ENCODE assay signal across 18 cellular contexts in the genomic region with DNA sequence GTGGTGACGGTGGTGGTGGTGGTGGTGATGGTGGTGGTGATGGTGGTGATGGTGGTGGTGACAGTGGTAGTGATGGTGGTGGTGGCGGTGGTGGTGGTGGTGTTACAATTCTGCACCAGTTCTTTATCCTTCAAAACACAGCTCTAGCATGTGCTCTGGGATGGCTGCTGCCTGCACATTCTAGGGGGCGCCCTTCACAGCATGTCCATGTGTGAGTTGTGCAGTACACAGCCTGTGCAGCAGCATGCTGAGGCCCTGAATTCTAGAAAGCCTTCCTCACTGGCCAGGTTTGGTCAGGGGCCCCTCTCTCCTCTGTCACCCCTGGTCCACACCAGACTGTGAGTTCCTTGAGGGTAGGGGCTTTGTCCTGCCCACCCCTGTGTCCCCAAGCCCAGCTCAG.
DNase-seq lines count a peak whose midpoint lies in the region; ATAC-seq and TF ChIP-seq lines count a peak whose summit lies in the region.
"Had no signal": no experiment of that assay in that cellular context is flagged by ENCODE, and none has a peak within 500 bp of the region (broad histone marks: within the 10 kb centered on the region; RNA-seq: fewer than 3 reads in every experiment).

No MANE protein-coding gene starts in this region.

- no peak for ATAC-seq in HCT116
- no peak for ATAC-seq in naive thymus-derived CD4-positive, alpha-beta T cell
- ATAC-seq: A549, GM23338, HepG2 had no signal

- TF ChIP-seq CTCF in H9 (conservative IDR thresholded peaks at IDR 0.05) (0 out of 3 replicates have a peak, but pooled peaks have one; percentile 13), HCT116 (IDR thresholded peaks at IDR 0.05 in 2 of 3, conservative IDR thresholded peaks at IDR 0.05 in 1 of 3; ENCODE audit: borderline replicate concordance in 1 of 3, insufficient read depth in 1 of 3, low read depth in 2 of 3, low read length in 2 of 3) (peak in 2 of 3 experiments; percentile 2 to 21; a peak in 1 of 6 replicates), endodermal cell (conservative IDR thresholded peaks at IDR 0.05) (no peak), thyroid gland (IDR thresholded peaks at IDR 0.05) (no peak)

- no peaks in the 10 kb centered on the region for H3K9me2 ChIP-seq in HCT116 (ENCODE audit: insufficient read depth)

- no peaks in the 10 kb centered on the region for H3K9me3 ChIP-seq in H9 (ENCODE audit: control insufficient read depth, low read depth, low read length)
- no peaks in the 10 kb centered on the region for H3K9me3 ChIP-seq in HCT116 (ENCODE audit: control insufficient read depth in 1 of 2, insufficient read depth in 1 of 2, low read depth in 1 of 2, low read length in 2 of 2)
- no peaks in the 10 kb centered on the region for H3K9me3 ChIP-seq in endodermal cell (ENCODE audit: control insufficient read depth, low read length)
- no peaks in the 10 kb centered on the region for H3K9me3 ChIP-seq in naive thymus-derived CD4-positive, alpha-beta T cell (ENCODE audit: control insufficient read depth in 2 of 3, low read length in 3 of 3)
- no peaks in the 10 kb centered on the region for H3K9me3 ChIP-seq in thyroid gland
- H3K9me3 ChIP-seq: A549, BE2C, HAP-1 had no signal

- peaks cover 11 to 20% of the 10 kb centered on the region in 2 experiments for H3K9me3 Mint-ChIP-seq in H9
- peaks cover 15% of the 10 kb centered on the region for H3K9me3 Mint-ChIP-seq in endodermal cell
- H3K9me3 Mint-ChIP-seq in naive thymus-derived CD4-positive, alpha-beta T cell = peaks cover 0 to 4% (median 0%) of the 10 kb centered on the region in 11 donors
- no peaks in the 10 kb centered on the region for H3K9me3 Mint-ChIP-seq in activated T-cell treated with anti-CD3 and anti-CD28 coated beads, Interleukin-2, amount 50 U/mL, for 24 hours
- H3K9me3 Mint-ChIP-seq: HFFc6 had no signal

- no peak overlapping the region for H4K91ac ChIP-seq in H9 (ENCODE audit: insufficient read length, low read depth, low read length)

- intact Hi-C loops in HCT116 (cut with micrococcal nuclease) = no loop called here
- intact Hi-C loops in posterior vena cava (cut with DNase I) = no loop called here
- intact Hi-C loops in naive thymus-derived CD4-positive, alpha-beta T cell (cut with micrococcal nuclease) = no loop called here
- intact Hi-C loops in thyroid gland (cut with DNase I) = no loop called here

- H3K4me1 ChIP-seq in H9 (ENCODE audit: insufficient read depth, low read length) (no peaks in the 10 kb centered on the region; the same call in 1 of the 2 replicates), HCT116 (ENCODE audit: control insufficient read depth in 1 of 2, insufficient read depth in 2 of 2, low read length in 2 of 2) (peaks cover 25 to 60% of the 10 kb centered on the region in 2 experiments), endodermal cell (ENCODE audit: control insufficient read depth, insufficient read depth, low read length) (peaks cover 7% of the 10 kb centered on the region), thyroid gland (no peaks in the 10 kb centered on the region)
- H3K4me1 ChIP-seq in naive thymus-derived CD4-positive, alpha-beta T cell (ENCODE audit: control insufficient read depth in 2 of 2, insufficient read depth in 2 of 2, low read length in 2 of 2) = no peaks in the 10 kb centered on the region
- H3K4me1 ChIP-seq: A549, HAP-1 had no signal

- H2BK120ac ChIP-seq in H9 (ENCODE audit: low read depth, low read length, poor library complexity, severe bottlenecking) = no peak overlapping the region

- H3K56ac ChIP-seq in H9 (ENCODE audit: insufficient read length, low read depth, low read length) = no peak overlapping the region

- TF ChIP-seq RAD21 in HCT116 (IDR thresholded peaks at IDR 0.05; ENCODE audit: low read depth) = no peak

- H3K9ac ChIP-seq in H9 (ENCODE audit: extremely low read depth, insufficient read length, low read length) = no peak overlapping the region
- H3K9ac ChIP-seq in HCT116 (ENCODE audit: low read length) = no peak overlapping the region
- H3K9ac ChIP-seq in endodermal cell (ENCODE audit: extremely low read depth, low read length, poor library complexity, severe bottlenecking) = no peak overlapping the region

- no peak overlapping the region for H4K5ac ChIP-seq in H9 (ENCODE audit: insufficient read length, low read depth, low read length)

- TF ChIP-seq POLR2A in HCT116 (IDR thresholded peaks at IDR 0.05; ENCODE audit: borderline replicate concordance, extremely low read depth, insufficient read depth, insufficient read length) (no peak), thyroid gland (IDR thresholded peaks at IDR 0.05) (no peak)

- no peak overlapping the region for H2BK5ac ChIP-seq in H9 (ENCODE audit: insufficient read length, low read length)

- no peak overlapping the region for H3K23ac ChIP-seq in H9 (ENCODE audit: insufficient read length, low read depth, low read length)

- H3K14ac ChIP-seq in H9 (ENCODE audit: insufficient read depth, low read length) = no peak overlapping the region

- H3K23me2 ChIP-seq in H9 (ENCODE audit: insufficient read length, low read depth, low read length, poor library complexity, severe bottlenecking) = no peaks in the 10 kb centered on the region

- RAD21 ChIA-PET in HCT116 (lab: Charles Lee; ENCODE audit: low non-redundant PET in 1 of 2, low total read pairs in 2 of 2, uncharacterized antibody in 2 of 2, unreplicated experiment in 2 of 2) = no interaction called here

- no peak overlapping the region for H3K4me3 ChIP-seq in HCT116 (replicated peaks in 1 of 2; ENCODE audit: low read depth in 1 of 2, low read length in 2 of 2)
- H3K4me3 ChIP-seq in endodermal cell (ENCODE audit: low read length) = no peak overlapping the region
- H3K4me3 ChIP-seq in naive thymus-derived CD4-positive, alpha-beta T cell (ENCODE audit: low read length) = no peak overlapping the region
- H3K4me3 ChIP-seq in thyroid gland (replicated peaks in 1 of 3) = no peak overlapping the region
- H3K4me3 ChIP-seq: A549, GM23338, HAP-1 had no signal

- no peak overlapping the region for H2BK15ac ChIP-seq in H9 (ENCODE audit: low read depth, low read length)

- H3K4me3 Mint-ChIP-seq in H9 = no peak overlapping the region
- H3K4me3 Mint-ChIP-seq in endodermal cell = no peak overlapping the region
- no peak overlapping the region for H3K4me3 Mint-ChIP-seq in naive thymus-derived CD4-positive, alpha-beta T cell
- no peak overlapping the region for H3K4me3 Mint-ChIP-seq in activated T-cell treated with anti-CD3 and anti-CD28 coated beads, Interleukin-2, amount 50 U/mL, for 24 hours
- H3K4me3 Mint-ChIP-seq: CD4-positive, alpha-beta memory T cell; GM23338; HFFc6 had no signal

- H4K20me1 ChIP-seq in H9 (ENCODE audit: control insufficient read depth, insufficient read depth, insufficient read length) (no peaks in the 10 kb centered on the region), HCT116 (ENCODE audit: insufficient read depth) (no peaks in the 10 kb centered on the region)

- no CpG with 5 or more reads among the region's 3 CpGs for WGBS in H9 (ENCODE audit: extremely low coverage, insufficient read length, low lambda C conversion rate)
- 84 to 85% methylated on average over 1 of the region's 3 CpGs for WGBS in endodermal cell (ENCODE audit: insufficient coverage in 1 of 2, insufficient read length in 1 of 2), 2 experiments
- WGBS in thyroid gland, 2 donors = 62 to 66% methylated on average over 3 of the region's 3 CpGs

- CTCF ChIA-PET in HCT116 (lab: Charles Lee) = no interaction called here
- CTCF ChIA-PET in naive thymus-derived CD4-positive, alpha-beta T cell (lab: Charles Lee) = no interaction called here

- H3K27me3 Mint-ChIP-seq in H9 (ENCODE audit: low read depth) (peaks cover 14% of the 10 kb centered on the region), endodermal cell (ENCODE audit: insufficient read depth) (no peaks in the 10 kb centered on the region)
- peaks cover 2 to 12% (median 11%) of the 10 kb centered on the region in 5 donors for H3K27me3 Mint-ChIP-seq in naive thymus-derived CD4-positive, alpha-beta T cell
- H3K27me3 Mint-ChIP-seq in activated T-cell treated with anti-CD3 and anti-CD28 coated beads, Interleukin-2, amount 50 U/mL, for 24 hours = peaks cover 23% of the 10 kb centered on the region

- no peaks in the 10 kb centered on the region for H3K79me1 ChIP-seq in H9 (ENCODE audit: insufficient read depth, low read depth, low read length, poor library complexity, severe bottlenecking)

- H4K8ac ChIP-seq in H9 (replicated peaks; ENCODE audit: insufficient read length, low read depth, low read length) = no peak overlapping the region

- H3T11ph ChIP-seq in H9 (ENCODE audit: low read length) = no peak overlapping the region

- DNase-seq in H9 = no peak
- no peak for DNase-seq in HCT116 (ENCODE audit: low read depth, low spot score)
- peak; percentile 40 for DNase-seq in endodermal cell
- DNase-seq in posterior vena cava (ENCODE audit: low spot score) = peak; percentile 29
- DNase-seq in naive thymus-derived CD4-positive, alpha-beta T cell = no peak
- DNase-seq in activated T-cell treated with anti-CD3 and anti-CD28 coated beads, Interleukin-2, amount 50 U/mL, for 24 hours = no peak
- DNase-seq in thyroid gland = no peak
- DNase-seq: BE2C; CD4-positive, alpha-beta memory T cell; DMS153; DMS79 treated with DMSO at 0.1 percent for 48 hours; EL; HFFc6 had no signal

- BruUV-seq in HCT116 (replicated peaks; lab: Mats Ljungman, UMichigan) = no TSS peak

- H3K36me3 Mint-ChIP-seq in H9 (ENCODE audit: insufficient read depth in 1 of 3, low read depth in 3 of 3) (peaks cover 4 to 16% (median 7%) of the 10 kb centered on the region in 3 experiments; a peak in 5 of 7 replicates), endodermal cell (ENCODE audit: low read depth) (no peaks in the 10 kb centered on the region)
- H3K36me3 Mint-ChIP-seq in naive thymus-derived CD4-positive, alpha-beta T cell = peaks cover 0 to 1% (median 0%) of the 10 kb centered on the region in 5 donors
- no peaks in the 10 kb centered on the region for H3K36me3 Mint-ChIP-seq in activated T-cell treated with anti-CD3 and anti-CD28 coated beads, Interleukin-2, amount 50 U/mL, for 24 hours (ENCODE audit: low read depth)
- H3K36me3 Mint-ChIP-seq: CD4-positive, alpha-beta memory T cell had no signal

- no peak overlapping the region for H3K4ac ChIP-seq in H9 (ENCODE audit: low read depth, low read length)

- H2BK12ac ChIP-seq in H9 (ENCODE audit: insufficient read length, low read depth, low read length) = no peak overlapping the region

- H3K79me2 ChIP-seq in H9 (ENCODE audit: insufficient read depth, low read length) = no peaks in the 10 kb centered on the region
- no peaks in the 10 kb centered on the region for H3K79me2 ChIP-seq in HCT116 (ENCODE audit: insufficient read depth, low read length)

- H3K27ac ChIP-seq in H9 (ENCODE audit: insufficient read length, low read depth, low read length) (no peak overlapping the region), HCT116 (ENCODE audit: low read depth, low read length) (no peak overlapping the region), endodermal cell (ENCODE audit: low read depth, low read length) (no peak overlapping the region), thyroid gland (no peak overlapping the region)
- no peak overlapping the region for H3K27ac ChIP-seq in naive thymus-derived CD4-positive, alpha-beta T cell (ENCODE audit: low read depth, low read length)
- H3K27ac ChIP-seq: A549, C4-2B had no signal

- H3K27me3 ChIP-seq in H9 (ENCODE audit: insufficient read depth, low read length) (no peaks in the 10 kb centered on the region), HCT116 (ENCODE audit: insufficient read depth, low read length) (no peaks in the 10 kb centered on the region), endodermal cell (ENCODE audit: control insufficient read depth, insufficient read depth, low read length, poor library complexity, severe bottlenecking) (no peaks in the 10 kb centered on the region), thyroid gland (no peaks in the 10 kb centered on the region)
- H3K27me3 ChIP-seq in naive thymus-derived CD4-positive, alpha-beta T cell (ENCODE audit: control insufficient read depth in 2 of 2, insufficient read depth in 2 of 2, low read length in 2 of 2) = no peaks in the 10 kb centered on the region
- H3K27me3 ChIP-seq: BE2C had no signal

- H3K4me1 Mint-ChIP-seq in H9 = peaks cover 8 to 18% of the 10 kb centered on the region in 2 experiments
- peaks cover 10% of the 10 kb centered on the region for H3K4me1 Mint-ChIP-seq in endodermal cell
- H3K4me1 Mint-ChIP-seq in naive thymus-derived CD4-positive, alpha-beta T cell = peaks cover 0 to 3% (median 3%) of the 10 kb centered on the region in 7 donors
- H3K4me1 Mint-ChIP-seq in activated T-cell treated with anti-CD3 and anti-CD28 coated beads, Interleukin-2, amount 50 U/mL, for 24 hours (ENCODE audit: low read depth) = no peaks in the 10 kb centered on the region

- H3K4me2 ChIP-seq in H9 (ENCODE audit: insufficient read depth, insufficient read length, low read length) = no peak overlapping the region
- no peak overlapping the region for H3K4me2 ChIP-seq in HCT116 (ENCODE audit: low read length)
- H3K4me2 ChIP-seq: A549, GM23338 had no signal

- no peak overlapping the region for H2AK5ac ChIP-seq in H9 (ENCODE audit: insufficient read length, low read length)

- no peaks in the 10 kb centered on the region for H3K36me3 ChIP-seq in HCT116 (ENCODE audit: control insufficient read depth in 1 of 2, insufficient read depth in 2 of 2, low read length in 2 of 2)
- no peaks in the 10 kb centered on the region for H3K36me3 ChIP-seq in endodermal cell (ENCODE audit: control insufficient read depth, insufficient read depth, low read length)
- H3K36me3 ChIP-seq in naive thymus-derived CD4-positive, alpha-beta T cell (ENCODE audit: control insufficient read depth in 2 of 3, insufficient read depth in 3 of 3, low read length in 3 of 3) = no peaks in the 10 kb centered on the region
- no peaks in the 10 kb centered on the region for H3K36me3 ChIP-seq in thyroid gland
- H3K36me3 ChIP-seq: BE2C, HAP-1 had no signal

- no peak overlapping the region for H2BK20ac ChIP-seq in H9 (ENCODE audit: low read depth, low read length, poor library complexity, severe bottlenecking)

- H2AFZ ChIP-seq in H9 (ENCODE audit: low read length) (no peak overlapping the region), HCT116 (ENCODE audit: low read depth, low read length, poor library complexity, severe bottlenecking) (no peak overlapping the region)
- H2AFZ ChIP-seq: GM23338 had no signal

- H3K18ac ChIP-seq in H9 (ENCODE audit: insufficient read length, low read depth, low read length) = no peak overlapping the region

- H3K27ac Mint-ChIP-seq in H9 = no peak overlapping the region
- H3K27ac Mint-ChIP-seq in endodermal cell = no peak overlapping the region
- H3K27ac Mint-ChIP-seq in naive thymus-derived CD4-positive, alpha-beta T cell = no peak overlapping the region
- H3K27ac Mint-ChIP-seq in activated T-cell treated with anti-CD3 and anti-CD28 coated beads, Interleukin-2, amount 50 U/mL, for 24 hours = no peak overlapping the region
- H3K27ac Mint-ChIP-seq: CD4-positive, alpha-beta memory T cell; GM23338; HFFc6 had no signal

- POLR2A ChIA-PET in HCT116 (lab: Charles Lee) = no interaction called here
- POLR2A ChIA-PET in naive thymus-derived CD4-positive, alpha-beta T cell (lab: Charles Lee) = no interaction called here

Comparison
In these comparisons a context has a peak if more than half of its experiments do, and no peak if none do; other contexts are left out.
1. DNase-seq: peak in endodermal cell (single experiment) and posterior vena cava (single experiment); none in H9 (single experiment), HCT116 (single experiment), naive thymus-derived CD4-positive, alpha-beta T cell (0 of 9), activated T-cell treated with anti-CD3 and anti-CD28 coated beads, Interleukin-2, amount 50 U/mL, for 24 hours (single experiment) and thyroid gland (0 of 2).
2. CTCF ChIP-seq: peak in H9 (single experiment) and HCT116 (2 of 3); none in endodermal cell (single experiment) and thyroid gland (0 of 6).